35 cellular contexts compared by ENCODE assay signal in genomic region chr2:166242309-166242708, GRCh38.
"Had no signal": no experiment of that assay in that cellular context is flagged by ENCODE, and none has a peak within 500 bp of the region (broad histone marks: within the 10 kb centered on the region; RNA-seq: fewer than 3 reads in every experiment).

No MANE protein-coding gene starts in this region.

- H3K4me3 ChIP-seq: MG63 had no signal

- H3K9me3 ChIP-seq: MG63 had no signal

- DNase-seq: Karpas-422, Kasumi-1, MG63, MM.1S, MV-4-11, NCI-H1048, NCI-H1092, NCI-H1092 treated with DMSO at 0.1 percent for 48 hours, NCI-H1105, NCI-H1105 treated with DMSO at 0.1 percent for 48 hours, NCI-H1417, NCI-H1417 treated with DMSO at 0.1 percent for 48 hours, NCI-H1436, NCI-H1436 treated with DMSO at 0.1 percent for 48 hours, NCI-H146, NCI-H1694, NCI-H1694 treated with DMSO at 0.1 percent for 48 hours, NCI-H187, NCI-H187 treated with DMSO at 0.1 percent for 48 hours, NCI-H1930, NCI-H2029, NCI-H2029 treated with DMSO at 0.1 percent for 48 hours, NCI-H2081, NCI-H2081 treated with DMSO at 0.1 percent for 48 hours, NCI-H2107, NCI-H2171, NCI-H2171 treated with DMSO at 0.1 percent for 48 hours, NCI-H226, NCI-H345, NCI-H446, NCI-H446 treated with DMSO at 0.1 percent for 48 hours, NCI-H510A, NCI-H510A treated with DMSO at 0.1 percent for 48 hours, NCI-H524, NCI-H524 treated with DMSO at 0.1 percent for 48 hours had no signal

- H3K36me3 ChIP-seq: MG63 had no signal

- H3K27me3 ChIP-seq: MG63 had no signal
